20 cellular contexts compared by ENCODE assay signal in the genomic region with DNA sequence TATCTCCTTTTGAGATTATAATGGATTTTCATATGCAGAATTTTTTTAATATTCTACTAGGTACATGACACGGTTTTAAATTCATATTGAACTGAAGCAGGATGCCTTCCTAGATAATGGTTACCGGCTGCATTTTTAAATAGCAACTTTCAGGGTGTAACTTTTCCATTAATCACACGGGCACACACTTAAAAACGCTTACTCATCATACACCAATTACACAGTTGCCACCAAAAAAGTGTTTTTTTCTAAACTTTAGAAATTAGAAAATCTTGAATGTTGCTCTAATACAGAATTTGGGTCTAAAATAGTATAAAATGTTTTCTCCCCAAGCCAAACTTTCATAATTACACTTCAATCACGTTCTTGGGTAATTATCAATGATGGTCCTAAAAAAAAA.
A peak's percentile ranks its signal among the peaks of the same experiment; 100 is the strongest.
DNase-seq lines count a peak whose midpoint lies in the region; ATAC-seq, FAIRE-seq and TF ChIP-seq lines count a peak whose summit lies in the region.
"Had no signal": no experiment of that assay in that cellular context is flagged by ENCODE, and none has a peak within 500 bp of the region (broad histone marks: within the 10 kb centered on the region; RNA-seq: fewer than 3 reads in every experiment).

No MANE protein-coding gene starts in this region.

- no peaks in the 10 kb centered on the region for H3K9me3 Mint-ChIP-seq in neural progenitor cell
- H3K9me3 Mint-ChIP-seq: CD4-positive, alpha-beta T cell; CD8-positive, alpha-beta T cell had no signal

- no peak overlapping the region for H2BK15ac ChIP-seq in IMR-90 (ENCODE audit: low read depth, low read length)

- H3K36me3 ChIP-seq in IMR-90 (ENCODE audit: control insufficient read depth, insufficient read depth, low read length) = no peaks in the 10 kb centered on the region
- no peaks in the 10 kb centered on the region for H3K36me3 ChIP-seq in neural progenitor cell
- H3K36me3 ChIP-seq: BLaER1 treated with 17β-estradiol and CSF1 and Interleukin-3, amounts not matched to agents 10 nM and 100 nM had no signal

- no peak overlapping the region for H3K23ac ChIP-seq in IMR-90 (ENCODE audit: low read depth, low read length)

- H3K4me2 ChIP-seq in A549 (no peak overlapping the region), IMR-90 (ENCODE audit: low read depth, low read length) (no peak overlapping the region), neural progenitor cell (no peak overlapping the region)
- H3K4me2 ChIP-seq: BLaER1 treated with 17β-estradiol and CSF1 and Interleukin-3, amounts not matched to agents 10 nM and 100 nM had no signal

- H3K9ac ChIP-seq in IMR-90 (ENCODE audit: low read depth, low read length) = no peak overlapping the region
- H3K9ac ChIP-seq in neural progenitor cell = no peak overlapping the region
- H3K9ac ChIP-seq: BLaER1 treated with 17β-estradiol and CSF1 and Interleukin-3, amounts not matched to agents 10 nM and 100 nM had no signal

- no peak overlapping the region for H3K56ac ChIP-seq in IMR-90 (ENCODE audit: extremely low read depth, insufficient read depth, low read length)

- no peaks in the 10 kb centered on the region for H3K36me3 Mint-ChIP-seq in neural progenitor cell
- H3K36me3 Mint-ChIP-seq: CD8-positive, alpha-beta T cell had no signal

- dilution Hi-C loops in IMR-90 (cut with HindIII; ENCODE audit: low sequenced_read_pairs, unreplicated experiment) = no loop called here

- H3F3A ChIP-seq in neural progenitor cell (ENCODE audit: low read depth) = no peaks in the 10 kb centered on the region

- no peaks in the 10 kb centered on the region for H3K9me1 ChIP-seq in IMR-90 (ENCODE audit: insufficient read depth, low read length)

- H2AFZ ChIP-seq in IMR-90 (replicated peaks; ENCODE audit: low read length, poor library complexity) (no peak overlapping the region), neural progenitor cell (replicated peaks) (no peak overlapping the region)

- no peak overlapping the region for H2AK9ac ChIP-seq in IMR-90 (replicated peaks; ENCODE audit: low read depth, low read length, poor library complexity)

- no peak overlapping the region for H2BK120ac ChIP-seq in IMR-90 (ENCODE audit: low read depth, low read length)

- peak overlapping the region; percentile 6 for H3K27ac Mint-ChIP-seq in neural progenitor cell
- H3K27ac Mint-ChIP-seq: B cell; CD4-positive, alpha-beta T cell; CD8-positive, alpha-beta T cell had no signal

- CTCF ChIA-PET in A549 (lab: Yijun Ruan, JAX) = interaction anchor here (2.8 kb wide), 1 partner anchor 17 kb away, joined by 7 read pairs; no protein-coding TSS in a partner anchor
- CTCF ChIA-PET in IMR-90 (lab: Yijun Ruan, JAX) = no interaction called here

- no peaks in the 10 kb centered on the region for H4K20me1 ChIP-seq in IMR-90 (ENCODE audit: insufficient read depth, low read length)
- H4K20me1 ChIP-seq in neural progenitor cell (ENCODE audit: low read depth) = no peaks in the 10 kb centered on the region
- H4K20me1 ChIP-seq: BLaER1 treated with 17β-estradiol and CSF1 and Interleukin-3, amounts not matched to agents 10 nM and 100 nM had no signal

- H3K14ac ChIP-seq in IMR-90 (replicated peaks; ENCODE audit: low read depth, low read length) = no peak overlapping the region

- H3K27me3 ChIP-seq in IMR-90 (ENCODE audit: control insufficient read depth, insufficient read depth, low read length) (no peaks in the 10 kb centered on the region), neural progenitor cell (no peaks in the 10 kb centered on the region)
- H3K27me3 ChIP-seq: BLaER1 treated with 17β-estradiol and CSF1 and Interleukin-3, amounts not matched to agents 10 nM and 100 nM had no signal

- no peak overlapping the region for H4K8ac ChIP-seq in IMR-90 (ENCODE audit: low read depth in 2 of 2, low read length in 2 of 2)

- no peak overlapping the region for H3K18ac ChIP-seq in IMR-90 (ENCODE audit: low read depth, low read length)

- no peak overlapping the region for H2BK20ac ChIP-seq in IMR-90 (ENCODE audit: low read depth, low read length)

- no peak overlapping the region for H3K4ac ChIP-seq in IMR-90 (ENCODE audit: low read depth, low read length)

- H3K4me1 ChIP-seq in A549 (no peaks in the 10 kb centered on the region), IMR-90 (ENCODE audit: control insufficient read depth, insufficient read depth, low read length) (peaks cover 2% of the 10 kb centered on the region), neural progenitor cell (no peaks in the 10 kb centered on the region)
- H3K4me1 ChIP-seq: BLaER1 treated with 17β-estradiol and CSF1 and Interleukin-3, amounts not matched to agents 10 nM and 100 nM; Caco-2 had no signal

- no peak overlapping the region for H2AK5ac ChIP-seq in IMR-90 (ENCODE audit: low read depth, low read length)

- H3K4me3 Mint-ChIP-seq in neural progenitor cell = no peak overlapping the region
- H3K4me3 Mint-ChIP-seq: B cell; CD4-positive, alpha-beta T cell; CD8-positive, alpha-beta T cell had no signal

- intact Hi-C loops in IMR-90 (cut with micrococcal nuclease) = no loop called here

- H3K79me1 ChIP-seq in IMR-90 (ENCODE audit: low read depth in 1 of 2, low read length in 2 of 2) = no peaks in the 10 kb centered on the region

- WGBS in A549 (ENCODE audit: missing lambda C conversion rate) = 18% methylated on average over 5 of the region's 5 CpGs
- WGBS in IMR-90 (ENCODE audit: extremely low coverage in 2 of 2, insufficient read length in 1 of 2), 2 experiments = no CpG with 5 or more reads among the region's 5 CpGs

- H3K9me3 ChIP-seq in A549 (no peaks in the 10 kb centered on the region), IMR-90 (ENCODE audit: control insufficient read depth, insufficient read depth, low read length) (no peaks in the 10 kb centered on the region; the same call in 1 of the 2 replicates), neural progenitor cell (ENCODE audit: low read depth) (no peaks in the 10 kb centered on the region)
- H3K9me3 ChIP-seq: BLaER1 treated with 17β-estradiol and CSF1 and Interleukin-3, amounts not matched to agents 10 nM and 100 nM; Caco-2 had no signal

- peaks cover 2% of the 10 kb centered on the region for H3K27me3 Mint-ChIP-seq in neural progenitor cell (ENCODE audit: insufficient read depth, low read depth)
- H3K27me3 Mint-ChIP-seq: B cell had no signal

- FAIRE-seq in A549 (lab: Jason Lieb, UNC) = no peak
- FAIRE-seq: A204.1, D721Med, G401.6, GM12891 had no signal

- H3K4me1 Mint-ChIP-seq in neural progenitor cell = no peaks in the 10 kb centered on the region
- H3K4me1 Mint-ChIP-seq: B cell had no signal

- TF ChIP-seq POLR2A in A549 (IDR thresholded peaks at IDR 0.05; ENCODE audit: low read length) (no peak), IMR-90 (IDR thresholded peaks at IDR 0.05; ENCODE audit: low read depth, low read length) (no peak)

- TF ChIP-seq RAD21 in A549 (conservative IDR thresholded peaks at IDR 0.05 in 1 of 2, IDR thresholded peaks at IDR 0.05 in 1 of 2) (no peak), IMR-90 (IDR thresholded peaks at IDR 0.05; ENCODE audit: low read length) (no peak)

- no TSS peak for BruUV-seq in IMR-90 (replicated peaks; lab: Mats Ljungman, UMichigan)

- H2BK5ac ChIP-seq in IMR-90 (ENCODE audit: low read depth, low read length, poor library complexity, severe bottlenecking) = no peak overlapping the region

- DNase-seq in A549 (ENCODE audit: low read depth in 1 of 2, low spot score in 1 of 2) (no peak), IMR-90 (no peak), neural progenitor cell (ENCODE audit: low spot score) (no peak), GM19238 (ENCODE audit: insufficient read length, low spot score) (no peak), foreskin fibroblast (no peak)
- DNase-seq: 8988T; AML-193; Caco-2; Calu3; CD4-positive, alpha-beta T cell; CD8-positive, alpha-beta T cell; DMS79 treated with DMSO at 0.1 percent for 48 hours; GF-D8 had no signal

- H3K4me3 ChIP-seq in A549 (no peak overlapping the region), IMR-90 (ENCODE audit: insufficient read depth, low read depth, low read length) (no peak overlapping the region), neural progenitor cell (no peak overlapping the region), foreskin fibroblast (ENCODE audit: low read depth in 1 of 2, low read length in 2 of 2) (no peak overlapping the region)
- H3K4me3 ChIP-seq: BLaER1 treated with 17β-estradiol and CSF1 and Interleukin-3, amounts not matched to agents 10 nM and 100 nM had no signal

- no peak overlapping the region for H4K91ac ChIP-seq in IMR-90 (ENCODE audit: insufficient read depth, low read depth, low read length)

- POLR2A ChIA-PET in A549 (lab: Yijun Ruan, JAX) (no interaction called here), IMR-90 (lab: Charles Lee; ENCODE audit: unreplicated experiment) (no interaction called here)

- H3K79me2 ChIP-seq in neural progenitor cell (ENCODE audit: low read depth) = no peaks in the 10 kb centered on the region

- H3K27ac ChIP-seq in A549 (no peak overlapping the region), IMR-90 (ENCODE audit: insufficient read depth, low read length) (no peak overlapping the region), neural progenitor cell (no peak overlapping the region)
- H3K27ac ChIP-seq: BLaER1 treated with 17β-estradiol and CSF1 and Interleukin-3, amounts not matched to agents 10 nM and 100 nM; C4-2B had no signal

- no peak overlapping the region for H4K5ac ChIP-seq in IMR-90 (ENCODE audit: low read depth, low read length)

- ATAC-seq in A549 = no peak
- no peak for ATAC-seq in IMR-90 (ENCODE audit: low read depth)
- ATAC-seq: CD8-positive, alpha-beta T cell had no signal

- in situ Hi-C loops in IMR-90 (cut with MboI; ENCODE audit: low sequenced_read_pairs) = no loop called here

- no peak for TF ChIP-seq CTCF in A549 (IDR thresholded peaks at IDR 0.05)
- no peak for TF ChIP-seq CTCF in IMR-90 (conservative IDR thresholded peaks at IDR 0.05; ENCODE audit: low read depth, low read length)
- TF ChIP-seq CTCF in neural progenitor cell (IDR thresholded peaks at IDR 0.05) = no peak
- TF ChIP-seq CTCF in foreskin fibroblast (IDR thresholded peaks at IDR 0.05; ENCODE audit: low read depth, low read length) = no peak

- no peak for TF ChIP-seq EP300 in A549 (IDR thresholded peaks at IDR 0.05)

TF ChIP-seq in A549, 52 proteins besides CTCF, POLR2A, EP300 and RAD21:
- TF ChIP-seq MYC (IDR thresholded peaks at IDR 0.05; ENCODE audit: borderline replicate concordance, low read length) (no peak), MAFK (IDR thresholded peaks at IDR 0.05; ENCODE audit: partially characterized antibody) (peak; percentile 67)

TF ChIP-seq in IMR-90, 13 proteins besides CTCF, POLR2A, EP300 and RAD21:
- TF ChIP-seq MAFK (IDR thresholded peaks at IDR 0.05; ENCODE audit: low read depth, low read length) = peak; percentile 71
- no peak for TF ChIP-seq FOS (IDR thresholded peaks at IDR 0.05; ENCODE audit: low read depth, low read length)
